ENCODE assay signal across 10 cellular contexts in genomic region chr14:75566321-75566720, GRCh38. TPM values are rescaled to one million over a fixed set of nuclear protein-coding genes. Genes with fewer than 3 reads are reported as not detected.
A peak's percentile ranks its signal among the peaks of the same experiment; 100 is the strongest.
DNase-seq lines count a peak whose midpoint lies in the region; FAIRE-seq and TF ChIP-seq lines count a peak whose summit lies in the region.
"Had no signal": no experiment of that assay in that cellular context is flagged by ENCODE, and none has a peak within 500 bp of the region (broad histone marks: within the 10 kb centered on the region; RNA-seq: fewer than 3 reads in every experiment).

No MANE protein-coding gene starts in this region.

- H3K36me3 ChIP-seq in bronchial epithelial cell (ENCODE audit: control insufficient read depth, insufficient read depth, low read length), result no peaks in the 10 kb centered on the region
- no peaks in the 10 kb centered on the region for H3K36me3 ChIP-seq in SJCRH30
- H3K36me3 ChIP-seq in Peyer's patch, result no peaks in the 10 kb centered on the region

- TF ChIP-seq CTCF in bronchial epithelial cell (IDR thresholded peaks at IDR 0.05; ENCODE audit: insufficient read depth, low read length, severe bottlenecking) (no peak), Peyer's patch (IDR thresholded peaks at IDR 0.05) (no peak)

- no peak for TF ChIP-seq POLR2A in Peyer's patch (IDR thresholded peaks at IDR 0.05)

- FAIRE-seq in bronchial epithelial cell (lab: Jason Lieb, UNC), result no peak

- H3K4me3 Mint-ChIP-seq in activated CD4-positive, alpha-beta T cell treated with anti-CD3 and anti-CD28 coated beads, Interleukin-2, amount 10 ng/mL, durations not matched to agents 24 days and 14 days, result peak overlapping the region; percentile 50

- peak overlapping the region; percentile 89 for H3K27ac Mint-ChIP-seq in activated CD4-positive, alpha-beta T cell treated with anti-CD3 and anti-CD28 coated beads, Interleukin-2, amount 10 ng/mL, durations not matched to agents 24 days and 14 days

- no peaks in the 10 kb centered on the region for H3K4me1 ChIP-seq in SJCRH30
- H3K4me1 ChIP-seq in Peyer's patch, result peaks cover 0 to under 1% (median 0%) of the 10 kb centered on the region in 4 donors

- H3K9me3 ChIP-seq in SJCRH30 (replicated peaks) (no peaks in the 10 kb centered on the region), Peyer's patch (no peaks in the 10 kb centered on the region)

- DNase-seq in HT1080 (ENCODE audit: low read depth) (peak; percentile 44), bronchial epithelial cell (ENCODE audit: low read depth) (peak; percentile 20), occipital lobe (lab: John Stamatoyannopoulos, UW) (no peak), SJCRH30 (no peak), NCI-H2227 (lab: John Stamatoyannopoulos, UW; ENCODE audit: unreplicated experiment) (no peak), Peyer's patch (no peak)
- DNase-seq in activated CD4-positive, alpha-beta T cell treated with anti-CD3 and anti-CD28 coated beads, Interleukin-2, amount 10 ng/mL, durations not matched to agents 24 days and 14 days, result peak; percentile 90
- peak; percentile 70 to 88 (median 77) for DNase-seq in stimulated activated CD4-positive, alpha-beta T cell treated with anti-CD3 and anti-CD28 coated beads, TNF-alpha, amount 100 ng/mL, for 48 hours (ENCODE audit: low read depth in 3 of 3)
- DNase-seq: NCI-H345 had no signal

- H3K9me3 Mint-ChIP-seq in activated CD4-positive, alpha-beta T cell treated with anti-CD3 and anti-CD28 coated beads, Interleukin-2, amount 10 ng/mL, durations not matched to agents 24 days and 14 days, result no peaks in the 10 kb centered on the region

- H3K4me3 ChIP-seq in bronchial epithelial cell (ENCODE audit: low read depth, low read length) (no peak overlapping the region), SJCRH30 (no peak overlapping the region), Peyer's patch (no peak overlapping the region)
- H3K4me3 ChIP-seq: skin epidermis had no signal

- H3K36me3 Mint-ChIP-seq in activated CD4-positive, alpha-beta T cell treated with anti-CD3 and anti-CD28 coated beads, Interleukin-2, amount 10 ng/mL, durations not matched to agents 24 days and 14 days (ENCODE audit: low read depth), result no peaks in the 10 kb centered on the region

- intact Hi-C loops in activated CD4-positive, alpha-beta T cell treated with anti-CD3 and anti-CD28 coated beads, Interleukin-2, amount 10 ng/mL, durations not matched to agents 24 days and 14 days (cut with micrococcal nuclease), result loop anchor here (1.0 to 5.0 kb wide), 4 partner anchors 11 to 149 kb away; partner anchors contain the start of gene BATF

- peaks cover 53% of the 10 kb centered on the region for H3K4me1 Mint-ChIP-seq in activated CD4-positive, alpha-beta T cell treated with anti-CD3 and anti-CD28 coated beads, Interleukin-2, amount 10 ng/mL, durations not matched to agents 24 days and 14 days

- H3K27me3 ChIP-seq in bronchial epithelial cell (ENCODE audit: control insufficient read depth, insufficient read depth, low read length) (peaks cover 4% of the 10 kb centered on the region), SJCRH30 (no peaks in the 10 kb centered on the region), Peyer's patch (no peaks in the 10 kb centered on the region)

- H3K27ac ChIP-seq in SJCRH30 (no peak overlapping the region), Peyer's patch (no peak overlapping the region)

- H3K27me3 Mint-ChIP-seq in activated CD4-positive, alpha-beta T cell treated with anti-CD3 and anti-CD28 coated beads, Interleukin-2, amount 10 ng/mL, durations not matched to agents 24 days and 14 days, result no peaks in the 10 kb centered on the region

RNA-seq across cellular contexts. Expression of gene FLVCR2, which starts 12.1 kb away (rescaled TPM):
- 0.67 and 0.85 TPM in 2 replicates for total RNA-seq in HT1080 (2014; rRNA removed; shearing (Covaris generic))
- polyA plus RNA-seq in HT1080 (2015; cell fraction: cytosol; rRNA removed), result 0.12 and 0.49 TPM in 2 replicates
- 0.54 and 0.67 TPM in 2 replicates for polyA plus RNA-seq in HT1080 (2015; cell fraction: nucleus; rRNA removed)
- total RNA-seq in activated CD4-positive, alpha-beta T cell treated with anti-CD3 and anti-CD28 coated beads, Interleukin-2, amount 10 ng/mL, durations not matched to agents 24 days and 14 days, result 3.6 and 5.4 TPM in 2 replicates
- total RNA-seq in bronchial epithelial cell (0.79 and 2.8 TPM in 2 replicates), occipital lobe (2.5 TPM), Peyer's patch (100 to 1,000 TPM in 2 of 4 donors, 10 to 100 TPM in 2; 14.9 to 130 (median 98.8) TPM)
- 2.8 and 3.4 TPM in 2 replicates for total RNA-seq in SJCRH30 (2014; rRNA removed; shearing (Covaris generic))

RNA-seq across cellular contexts. Expression of gene BATF, which starts 44.1 kb away (rescaled TPM):
- total RNA-seq in HT1080 (2014; rRNA removed; shearing (Covaris generic)), result not detected in 2 replicates
- polyA plus RNA-seq in HT1080 (2015; cell fraction: cytosol; rRNA removed), result not detected in 2 replicates
- not detected in 2 replicates for polyA plus RNA-seq in HT1080 (2015; cell fraction: nucleus; rRNA removed)
- 175 and 178 TPM in 2 replicates for total RNA-seq in activated CD4-positive, alpha-beta T cell treated with anti-CD3 and anti-CD28 coated beads, Interleukin-2, amount 10 ng/mL, durations not matched to agents 24 days and 14 days
- total RNA-seq in bronchial epithelial cell (2.6 and 3.4 TPM in 2 replicates), occipital lobe (0.47 TPM), Peyer's patch (10 to 100 TPM in 1 of 4 donors, 1 to 10 TPM in 2, not detected in 1; 3.1 to 28.1 (median 5.9) TPM)
- not detected in 2 replicates for total RNA-seq in SJCRH30 (2014; rRNA removed; shearing (Covaris generic))

Comparison
In these comparisons a context has a peak if more than half of its experiments do, and no peak if none do; other contexts are left out.
1. DNase-seq: peak in HT1080 (single experiment), activated CD4-positive, alpha-beta T cell treated with anti-CD3 and anti-CD28 coated beads, Interleukin-2, amount 10 ng/mL, durations not matched to agents 24 days and 14 days (single experiment), bronchial epithelial cell (single experiment) and stimulated activated CD4-positive, alpha-beta T cell treated with anti-CD3 and anti-CD28 coated beads, TNF-alpha, amount 100 ng/mL, for 48 hours (3 of 3); none in occipital lobe (single experiment), SJCRH30 (0 of 2), NCI-H2227 (single experiment) and Peyer's patch (0 of 3).